ENCODE assay signal across 10 cellular contexts in the genomic region with DNA sequence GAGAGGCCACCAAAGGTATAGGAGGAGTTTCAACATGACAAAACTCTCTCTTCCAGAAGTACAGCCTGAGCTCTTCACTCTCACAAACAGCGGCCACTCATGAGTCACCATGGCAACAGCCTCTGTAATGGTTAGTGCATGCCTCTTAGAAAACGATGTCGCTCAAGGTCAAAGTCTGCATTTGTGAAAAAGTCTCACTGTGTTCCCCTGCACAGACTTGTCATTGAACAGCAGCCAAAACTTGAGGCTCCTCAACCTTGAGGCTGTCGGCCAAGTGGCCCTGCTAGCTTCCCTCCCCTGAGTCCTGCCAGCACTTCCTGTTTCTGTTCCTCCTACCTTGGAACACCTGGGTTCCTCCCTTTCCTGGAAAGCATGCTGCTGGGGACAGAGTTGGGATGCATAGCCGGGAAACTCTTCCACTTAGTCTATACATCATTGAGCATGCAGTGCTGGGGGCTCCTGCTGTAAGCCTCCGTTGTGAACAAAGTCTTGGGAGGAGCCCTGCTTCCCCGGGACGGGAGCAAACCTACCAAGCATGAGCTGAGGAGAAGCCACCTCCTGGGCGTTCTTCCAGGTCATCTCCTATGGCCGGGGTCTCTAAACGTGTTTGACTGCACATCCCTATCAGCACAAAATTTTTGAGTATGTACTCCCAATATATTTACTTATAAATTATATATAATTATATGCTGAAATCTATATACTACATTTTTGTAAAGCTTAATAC.
DNase-seq lines count a peak whose midpoint lies in the region; ATAC-seq, FAIRE-seq and TF ChIP-seq lines count a peak whose summit lies in the region.
"Had no signal": no experiment of that assay in that cellular context is flagged by ENCODE, and none has a peak within 500 bp of the region (broad histone marks: within the 10 kb centered on the region; RNA-seq: fewer than 3 reads in every experiment).

No MANE protein-coding gene starts in this region.

- WGBS in hepatocyte (ENCODE audit: low lambda C conversion rate, missing lambda C conversion rate): 73% methylated on average over 11 of the region's 11 CpGs

- no peak for FAIRE-seq in RCC 7860 (lab: Jason Lieb, UNC)

- TF ChIP-seq CTCF in right atrium auricular region (IDR thresholded peaks at IDR 0.05) (no peak), hepatocyte (IDR thresholded peaks at IDR 0.05; ENCODE audit: poor library complexity) (no peak)

- intact Hi-C loops in Right ventricle myocardium superior (cut with DNase I): no loop called here

- no peak for DNase-seq in Right ventricle myocardium superior
- no peak for DNase-seq in right atrium auricular region (ENCODE audit: low spot score)
- DNase-seq in RCC 7860 (ENCODE audit: low spot score): peak; percentile 5
- peak; percentile 82 for DNase-seq in hepatocyte (ENCODE audit: low spot score)
- DNase-seq in ureter (ENCODE audit: low spot score): peak; percentile 75
- no peak for DNase-seq in SIG-M5 (lab: John Stamatoyannopoulos, UW)
- no peak for DNase-seq in T-helper 2 cell treated with Interferon-gamma antibody and Interleukin-4, amounts not matched to agents 5 μg/mL and 100 μg/mL, for 36 hours (ENCODE audit: low spot score)
- DNase-seq: activated B cell treated with CpG ODN at 0.5 μM for 24 hours; CD4-positive, alpha-beta memory T cell had no signal

- H3K79me2 ChIP-seq in hepatocyte: no peaks in the 10 kb centered on the region

- H3K27me3 Mint-ChIP-seq in T-helper 2 cell treated with Interferon-gamma antibody and Interleukin-4, amounts not matched to agents 5 μg/mL and 100 μg/mL, for 36 hours (ENCODE audit: low read depth): peaks cover 4% of the 10 kb centered on the region

- no peak overlapping the region for H2AFZ ChIP-seq in hepatocyte

- H3K4me3 Mint-ChIP-seq in T-helper 2 cell treated with Interferon-gamma antibody and Interleukin-4, amounts not matched to agents 5 μg/mL and 100 μg/mL, for 36 hours: no peak overlapping the region
- H3K4me3 Mint-ChIP-seq: activated B cell treated with CpG ODN at 0.5 μM for 24 hours; CD4-positive, alpha-beta memory T cell had no signal

- H3K9me3 ChIP-seq in right atrium auricular region: no peaks in the 10 kb centered on the region
- no peaks in the 10 kb centered on the region for H3K9me3 ChIP-seq in hepatocyte (ENCODE audit: low read depth)

- H4K20me1 ChIP-seq in hepatocyte (ENCODE audit: insufficient read depth, poor library complexity, severe bottlenecking): no peaks in the 10 kb centered on the region

- peak; percentile 90 for ATAC-seq in Right ventricle myocardium superior (ENCODE audit: poor library complexity)
- no peak for ATAC-seq in GM19455 (IDR thresholded peaks at IDR 0.05; ENCODE audit: unreplicated experiment)

- H3K4me1 Mint-ChIP-seq in T-helper 2 cell treated with Interferon-gamma antibody and Interleukin-4, amounts not matched to agents 5 μg/mL and 100 μg/mL, for 36 hours (ENCODE audit: low read depth): no peaks in the 10 kb centered on the region
- H3K4me1 Mint-ChIP-seq: activated B cell treated with CpG ODN at 0.5 μM for 24 hours had no signal

- peak overlapping the region; percentile 25 for H3K4me2 ChIP-seq in hepatocyte

- no peaks in the 10 kb centered on the region for H3K36me3 ChIP-seq in right atrium auricular region
- H3K36me3 ChIP-seq in hepatocyte (replicated peaks; ENCODE audit: insufficient read depth, low read depth): no peaks in the 10 kb centered on the region

- H3K4me1 ChIP-seq in right atrium auricular region (no peaks in the 10 kb centered on the region), hepatocyte (ENCODE audit: insufficient read depth) (peaks cover 3% of the 10 kb centered on the region)

- no peaks in the 10 kb centered on the region for H3K9me2 ChIP-seq in hepatocyte (replicated peaks; ENCODE audit: insufficient read depth)

- no peaks in the 10 kb centered on the region for H3K9me3 Mint-ChIP-seq in T-helper 2 cell treated with Interferon-gamma antibody and Interleukin-4, amounts not matched to agents 5 μg/mL and 100 μg/mL, for 36 hours
- H3K9me3 Mint-ChIP-seq: activated B cell treated with CpG ODN at 0.5 μM for 24 hours; CD4-positive, alpha-beta memory T cell had no signal

- H3K27me3 ChIP-seq in right atrium auricular region: no peaks in the 10 kb centered on the region
- H3K27me3 ChIP-seq in hepatocyte: no peaks in the 10 kb centered on the region

- H3K27ac ChIP-seq in right atrium auricular region (no peak overlapping the region), hepatocyte (no peak overlapping the region)

- no peak overlapping the region for H3K27ac Mint-ChIP-seq in T-helper 2 cell treated with Interferon-gamma antibody and Interleukin-4, amounts not matched to agents 5 μg/mL and 100 μg/mL, for 36 hours
- H3K27ac Mint-ChIP-seq: activated B cell treated with CpG ODN at 0.5 μM for 24 hours; CD4-positive, alpha-beta memory T cell had no signal

- H3K4me3 ChIP-seq in right atrium auricular region (no peak overlapping the region), hepatocyte (no peak overlapping the region)

- no peaks in the 10 kb centered on the region for H3K36me3 Mint-ChIP-seq in T-helper 2 cell treated with Interferon-gamma antibody and Interleukin-4, amounts not matched to agents 5 μg/mL and 100 μg/mL, for 36 hours (ENCODE audit: low read depth)
- H3K36me3 Mint-ChIP-seq: CD4-positive, alpha-beta memory T cell had no signal

Comparison
In these comparisons a context has a peak if more than half of its experiments do, and no peak if none do; other contexts are left out.
1. DNase-seq: peak in RCC 7860 (single experiment), hepatocyte (single experiment) and ureter (single experiment); none in Right ventricle myocardium superior (single experiment), right atrium auricular region (single experiment), SIG-M5 (single experiment) and T-helper 2 cell treated with Interferon-gamma antibody and Interleukin-4, amounts not matched to agents 5 μg/mL and 100 μg/mL, for 36 hours (single experiment).